Comparison of ENCODE assay signal across 35 cellular contexts in genomic region chr4:110666030-110666429, GRCh38. TPM values are rescaled to one million over a fixed set of nuclear protein-coding genes. Genes with fewer than 3 reads are reported as not detected.
"Had no signal": no experiment of that assay in that cellular context is flagged by ENCODE, and none has a peak within 500 bp of the region (broad histone marks: within the 10 kb centered on the region; RNA-seq: fewer than 3 reads in every experiment).

No MANE protein-coding gene starts in this region.

- H3K36me3 Mint-ChIP-seq: activated CD8-positive, alpha-beta memory T cell treated with anti-CD3 and anti-CD28 coated beads, Interleukin-2, amount 10 ng/mL, durations not matched to agents 7 days and 5 days; activated naive CD8-positive, alpha-beta T cell treated with anti-CD3 and anti-CD28 coated beads for 36 hours had no signal

- ATAC-seq: activated CD8-positive, alpha-beta memory T cell treated with anti-CD3 and anti-CD28 coated beads, Interleukin-2, amount 10 ng/mL, durations not matched to agents 7 days and 5 days; PC-3; Right ventricle myocardium inferior had no signal

- H3K36me3 ChIP-seq: brain microvascular endothelial cell, Peyer's patch had no signal

- H3K4me1 Mint-ChIP-seq: activated CD4-positive, alpha-beta memory T cell treated with anti-CD3 and anti-CD28 coated beads, Interleukin-2, amount 10 ng/mL, durations not matched to agents 7 days and 5 days; activated CD8-positive, alpha-beta memory T cell treated with anti-CD3 and anti-CD28 coated beads, Interleukin-2, amount 10 ng/mL, durations not matched to agents 7 days and 5 days; activated naive CD8-positive, alpha-beta T cell treated with anti-CD3 and anti-CD28 coated beads for 36 hours had no signal

- H3K27me3 ChIP-seq: brain microvascular endothelial cell, Peyer's patch had no signal

- DNase-seq: activated CD4-positive, alpha-beta memory T cell treated with anti-CD3 and anti-CD28 coated beads, Interleukin-2, amount 10 ng/mL, durations not matched to agents 7 days and 5 days; activated CD4-positive, alpha-beta T cell treated with anti-CD3 and anti-CD28 coated beads for 1 hour; activated CD4-positive, alpha-beta T cell treated with anti-CD3 and anti-CD28 coated beads for 48 hours; activated CD4-positive, CD25-positive, alpha-beta regulatory T cell; activated CD8-positive, alpha-beta memory T cell treated with anti-CD3 and anti-CD28 coated beads for 24 hours; activated CD8-positive, alpha-beta memory T cell treated with anti-CD3 and anti-CD28 coated beads, Interleukin-2, amount 10 ng/mL, durations not matched to agents 7 days and 5 days; activated CD8-positive, alpha-beta memory T cell treated with anti-CD3 and anti-CD28 coated beads, Interleukin-2, amount 50 U/mL, for 48 hours; activated effector memory CD4-positive, alpha-beta T cell treated with anti-CD3 and anti-CD28 coated beads, Interleukin-2, amount 50 U/mL, for 16 hours; activated naive CD4-positive, alpha-beta T cell; activated naive CD4-positive, alpha-beta T cell treated with anti-CD3 and anti-CD28 coated beads, Interleukin-2, amount 50 U/mL, for 16 hours; activated naive CD8-positive, alpha-beta T cell treated with anti-CD3 and anti-CD28 coated beads for 36 hours; activated T-cell treated with anti-CD3 and anti-CD28 coated beads, Interleukin-2, amount 50 U/mL, for 48 hours; amniotic stem cell; aorta; brain microvascular endothelial cell; central memory CD4-positive, alpha-beta T cell; NCI-H1105; NCI-H1417 treated with DMSO at 0.1 percent for 48 hours; NCI-H187 treated with DMSO at 0.1 percent for 48 hours; NCI-H2081 treated with DMSO at 0.1 percent for 48 hours; NCI-H226; NCI-H446 treated with DMSO at 0.1 percent for 48 hours; NCI-H524; NCI-H748 treated with DMSO at 0.1 percent for 48 hours; NK-92 treated with Interleukin-12 subunit alpha and Interleukin-12 subunit beta, amount 100 ng/mL, for 24 hours; PC-3; Peyer's patch; RPMI8226; SIG-M5; SW 1271; T-helper 1 cell; T-helper 2 cell; T-helper 9 cell had no signal

- H3K4me3 Mint-ChIP-seq: activated CD4-positive, alpha-beta memory T cell treated with anti-CD3 and anti-CD28 coated beads, Interleukin-2, amount 10 ng/mL, durations not matched to agents 7 days and 5 days; activated CD8-positive, alpha-beta memory T cell treated with anti-CD3 and anti-CD28 coated beads, Interleukin-2, amount 10 ng/mL, durations not matched to agents 7 days and 5 days; activated naive CD8-positive, alpha-beta T cell treated with anti-CD3 and anti-CD28 coated beads for 36 hours had no signal

- H3K4me3 ChIP-seq: Peyer's patch had no signal

- H3K4me1 ChIP-seq: Peyer's patch had no signal

- H3K9me3 Mint-ChIP-seq: activated CD4-positive, alpha-beta memory T cell treated with anti-CD3 and anti-CD28 coated beads, Interleukin-2, amount 10 ng/mL, durations not matched to agents 7 days and 5 days; activated naive CD8-positive, alpha-beta T cell treated with anti-CD3 and anti-CD28 coated beads for 36 hours had no signal

- H3K27ac ChIP-seq: brain microvascular endothelial cell, Peyer's patch, VCaP had no signal

- H3K27ac Mint-ChIP-seq: activated CD4-positive, alpha-beta memory T cell treated with anti-CD3 and anti-CD28 coated beads, Interleukin-2, amount 10 ng/mL, durations not matched to agents 7 days and 5 days; activated CD8-positive, alpha-beta memory T cell treated with anti-CD3 and anti-CD28 coated beads, Interleukin-2, amount 10 ng/mL, durations not matched to agents 7 days and 5 days; activated naive CD8-positive, alpha-beta T cell treated with anti-CD3 and anti-CD28 coated beads for 36 hours had no signal

- H3K9me3 ChIP-seq: Peyer's patch had no signal

RNA-seq across cellular contexts. Expression of gene PITX2, which starts 43.2 kb away (rescaled TPM):
- total RNA-seq: activated CD8-positive, alpha-beta memory T cell treated with anti-CD3 and anti-CD28 coated beads, Interleukin-2, amount 10 ng/mL, durations not matched to agents 7 days and 5 days; activated naive CD8-positive, alpha-beta T cell treated with anti-CD3 and anti-CD28 coated beads for 36 hours; Right ventricle myocardium inferior had no signal
